In the genomic region with DNA sequence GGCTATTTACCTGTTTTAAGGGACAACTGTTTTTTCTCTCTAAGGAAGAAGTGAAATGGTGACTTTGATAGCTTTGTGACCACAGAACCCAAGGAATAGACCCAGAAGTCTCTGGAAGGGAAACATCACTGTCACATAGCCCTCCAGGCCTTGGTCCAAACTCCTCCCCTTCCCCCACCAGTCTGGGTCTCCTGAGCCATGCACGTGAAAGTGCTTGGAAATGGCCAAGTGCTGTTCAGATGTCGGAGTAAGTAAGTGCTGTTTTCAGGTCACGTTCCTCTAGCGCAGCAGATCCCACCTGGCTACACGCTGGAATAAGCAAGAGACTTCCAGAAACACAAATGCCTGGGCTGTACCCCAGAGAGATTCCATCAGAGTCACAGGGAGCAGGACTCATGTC, we compare ENCODE assay signal across 17 cellular contexts.
"Had no signal": no experiment of that assay in that cellular context is flagged by ENCODE, and none has a peak within 500 bp of the region (broad histone marks: within the 10 kb centered on the region; RNA-seq: fewer than 3 reads in every experiment).

No MANE protein-coding gene starts in this region.

- H3K4me3 Mint-ChIP-seq: activated T-cell treated with anti-CD3 and anti-CD28 coated beads, Interleukin-2, amount 50 U/mL, for 72 hours; natural killer cell treated with Interleukin-12 subunit alpha and Interleukin-12 subunit beta and Interleukin-15 and Interleukin-18, amount 100 ng/mL, for 72 hours had no signal

- H3K27ac Mint-ChIP-seq: activated T-cell treated with anti-CD3 and anti-CD28 coated beads, Interleukin-2, amount 50 U/mL, for 72 hours; natural killer cell treated with Interleukin-12 subunit alpha and Interleukin-12 subunit beta and Interleukin-15 and Interleukin-18, amount 100 ng/mL, for 72 hours had no signal

- H3K4me1 ChIP-seq: parathyroid adenoma, SJSA1 had no signal

- H3K4me3 ChIP-seq: breast epithelium, hepatocyte, lung, SJSA1, suprapubic skin had no signal

- H3K27me3 ChIP-seq: breast epithelium, hepatocyte, SJSA1, suprapubic skin had no signal

- H3K27ac ChIP-seq: parathyroid adenoma, SJSA1, suprapubic skin had no signal

- DNase-seq: activated CD4-positive, alpha-beta T cell treated with anti-CD3 and anti-CD28 coated beads, Interleukin-2, amount 50 U/mL, for 4 hours; activated effector memory CD4-positive, alpha-beta T cell treated with anti-CD3 and anti-CD28 coated beads, Interleukin-2, amount 50 U/mL, for 16 hours; activated naive CD4-positive, alpha-beta T cell treated with anti-CD3 and anti-CD28 coated beads, Interleukin-2, amount 50 U/mL, for 16 hours; activated T-cell treated with anti-CD3 and anti-CD28 coated beads, Interleukin-2, amount 50 U/mL, for 72 hours; cerebellar nuclear complex; cortex of kidney; erythroblast; stimulated activated CD4-positive, alpha-beta T cell treated with anti-CD3 and anti-CD28 coated beads, Interleukin-2, amount 100 ng/mL, for 24 hours; stimulated activated naive CD8-positive, alpha-beta T cell treated with anti-CD3 and anti-CD28 coated beads, Interleukin-15, Interleukin-2, amounts not matched to agents 100 U/mL and 50 U/mL, for 24 hours; T-helper 2 cell had no signal

- H3K36me3 Mint-ChIP-seq: natural killer cell treated with Interleukin-12 subunit alpha and Interleukin-12 subunit beta and Interleukin-15 and Interleukin-18, amount 100 ng/mL, for 72 hours had no signal

- ATAC-seq: activated T-cell treated with anti-CD3 and anti-CD28 coated beads, Interleukin-2, amount 50 U/mL, for 72 hours; natural killer cell treated with Interleukin-12 subunit alpha and Interleukin-12 subunit beta and Interleukin-15 and Interleukin-18, amount 100 ng/mL, for 72 hours; stimulated activated naive CD8-positive, alpha-beta T cell treated with anti-CD3 and anti-CD28 coated beads, Interleukin-15, Interleukin-2, amounts not matched to agents 100 U/mL and 50 U/mL, for 24 hours had no signal

- H3K9me3 Mint-ChIP-seq: activated T-cell treated with anti-CD3 and anti-CD28 coated beads, Interleukin-2, amount 50 U/mL, for 72 hours; natural killer cell treated with Interleukin-12 subunit alpha and Interleukin-12 subunit beta and Interleukin-15 and Interleukin-18, amount 100 ng/mL, for 72 hours had no signal

- H3K36me3 ChIP-seq: breast epithelium, SJSA1, suprapubic skin had no signal

- H3K9me3 ChIP-seq: breast epithelium, SJSA1, suprapubic skin had no signal
